In genomic region chr12:52947738-52948423, GRCh38 we compare ENCODE assay signal across 1 cellular context.
TF ChIP-seq lines count a peak whose summit lies in the region.

No MANE protein-coding gene starts in this region.

TF ChIP-seq in HepG2, 621 proteins besides CTCF, POLR2A, EP300 and RAD21:
- TF ChIP-seq HNRNPLL (IDR thresholded peaks at IDR 0.05; ENCODE audit: low read depth, low read length, poor library complexity, severe bottlenecking) = no peak
- 0 out of 2 replicates have a peak, but pooled peaks have one; percentile 25 for TF ChIP-seq CAMTA2 (CRISPR knock-in tag; IDR thresholded peaks at IDR 0.05; ENCODE audit: borderline replicate concordance)
- 0 out of 2 replicates have a peak, but pooled peaks have one; percentile 21 for TF ChIP-seq POLR2AphosphoS5 (IDR thresholded peaks at IDR 0.05; ENCODE audit: low read depth, low read length)
- no peak for TF ChIP-seq ZNF768 (CRISPR knock-in tag; IDR thresholded peaks at IDR 0.05)
- 0 out of 2 replicates have a peak, but pooled peaks have one; percentile 10 for TF ChIP-seq SSRP1 (CRISPR knock-in tag; IDR thresholded peaks at IDR 0.05)
- TF ChIP-seq ZNF589 (CRISPR knock-in tag; conservative IDR thresholded peaks at IDR 0.05) = no peak
- TF ChIP-seq ZNF788 (CRISPR knock-in tag; IDR thresholded peaks at IDR 0.05; ENCODE audit: borderline replicate concordance) = no peak
- TF ChIP-seq ZNF776 (CRISPR knock-in tag; IDR thresholded peaks at IDR 0.05) = 0 out of 2 replicates have a peak, but pooled peaks have one; percentile 30
- peak; percentile 11 for TF ChIP-seq TEAD3 (CRISPR knock-in tag; optimal IDR thresholded peaks at IDR 0.05; ENCODE audit: borderline replicate concordance)
- TF ChIP-seq ZNF275 (CRISPR knock-in tag; IDR thresholded peaks at IDR 0.05; ENCODE audit: borderline replicate concordance) = no peak
- TF ChIP-seq ZBTB38 (CRISPR knock-in tag; IDR thresholded peaks at IDR 0.05) = no peak
